8 cellular contexts compared by ENCODE assay signal in genomic region chr13:46184277-46184699, GRCh38. TPM values are rescaled to one million over a fixed set of nuclear protein-coding genes. Genes with fewer than 3 reads are reported as not detected.
A peak's percentile ranks its signal among the peaks of the same experiment; 100 is the strongest.
DNase-seq lines count a peak whose midpoint lies in the region; ATAC-seq and TF ChIP-seq lines count a peak whose summit lies in the region.

No MANE protein-coding gene starts in this region.

- H3K27ac ChIP-seq in foreskin keratinocyte: no peak overlapping the region

- peaks cover 4% of the 10 kb centered on the region for H3K27me3 ChIP-seq in foreskin keratinocyte

- DNase-seq in NCI-H1694 treated with DMSO at 0.1 percent for 48 hours (lab: John Stamatoyannopoulos, UW): peak; percentile 11
- DNase-seq in NCI-H1694 (lab: John Stamatoyannopoulos, UW): no peak
- DNase-seq in NOMO-1 treated with dmso at 0.1 percent for 144 hours (lab: John Stamatoyannopoulos, UW; ENCODE audit: unreplicated experiment): peak; percentile 62
- peak; percentile 71 for DNase-seq in activated T-cell treated with anti-CD3 and anti-CD28 coated beads for 24 hours (ENCODE audit: low read depth)
- no peak for DNase-seq in foreskin keratinocyte
- DNase-seq in stimulated activated CD4-positive, alpha-beta T cell treated with anti-CD3 and anti-CD28 coated beads, Interleukin-1b, Interleukin-23, amount 100 ng/mL, for 48 hours: peak; percentile 74
- DNase-seq in NCI-H510A treated with DMSO at 0.1 percent for 48 hours (lab: John Stamatoyannopoulos, UW): no peak

- peak; percentile 53 for TF ChIP-seq CTCF in foreskin keratinocyte (conservative IDR thresholded peaks at IDR 0.05)

- peaks cover 4% of the 10 kb centered on the region for H3K4me1 ChIP-seq in foreskin keratinocyte

- ATAC-seq in HG02884 (IDR thresholded peaks at IDR 0.05; ENCODE audit: unreplicated experiment) (peak; percentile 38), foreskin keratinocyte (no peak)

RNA-seq across cellular contexts. Expression of gene LCP1, which starts 2.3 kb away (rescaled TPM):
- 4.7 and 105 TPM in 2 replicates for total RNA-seq in foreskin keratinocyte
- 2.2 and 47.6 TPM in 2 replicates for polyA plus RNA-seq in foreskin keratinocyte

RNA-seq across cellular contexts. Expression of gene LRRC63, which starts 27.4 kb away (rescaled TPM):
- not detected in 2 replicates for total RNA-seq in foreskin keratinocyte
- polyA plus RNA-seq in foreskin keratinocyte: 0.02 TPM in 1 of 2 replicates, not detected in the other

Comparison
In these comparisons a context has a peak if more than half of its experiments do, and no peak if none do; other contexts are left out.
1. DNase-seq: peak in NCI-H1694 treated with DMSO at 0.1 percent for 48 hours (single experiment), NOMO-1 treated with dmso at 0.1 percent for 144 hours (single experiment), activated T-cell treated with anti-CD3 and anti-CD28 coated beads for 24 hours (single experiment) and stimulated activated CD4-positive, alpha-beta T cell treated with anti-CD3 and anti-CD28 coated beads, Interleukin-1b, Interleukin-23, amount 100 ng/mL, for 48 hours (single experiment); none in NCI-H1694 (single experiment), foreskin keratinocyte (0 of 2) and NCI-H510A treated with DMSO at 0.1 percent for 48 hours (single experiment).